Comparison of ENCODE assay signal across 16 cellular contexts in the genomic region with DNA sequence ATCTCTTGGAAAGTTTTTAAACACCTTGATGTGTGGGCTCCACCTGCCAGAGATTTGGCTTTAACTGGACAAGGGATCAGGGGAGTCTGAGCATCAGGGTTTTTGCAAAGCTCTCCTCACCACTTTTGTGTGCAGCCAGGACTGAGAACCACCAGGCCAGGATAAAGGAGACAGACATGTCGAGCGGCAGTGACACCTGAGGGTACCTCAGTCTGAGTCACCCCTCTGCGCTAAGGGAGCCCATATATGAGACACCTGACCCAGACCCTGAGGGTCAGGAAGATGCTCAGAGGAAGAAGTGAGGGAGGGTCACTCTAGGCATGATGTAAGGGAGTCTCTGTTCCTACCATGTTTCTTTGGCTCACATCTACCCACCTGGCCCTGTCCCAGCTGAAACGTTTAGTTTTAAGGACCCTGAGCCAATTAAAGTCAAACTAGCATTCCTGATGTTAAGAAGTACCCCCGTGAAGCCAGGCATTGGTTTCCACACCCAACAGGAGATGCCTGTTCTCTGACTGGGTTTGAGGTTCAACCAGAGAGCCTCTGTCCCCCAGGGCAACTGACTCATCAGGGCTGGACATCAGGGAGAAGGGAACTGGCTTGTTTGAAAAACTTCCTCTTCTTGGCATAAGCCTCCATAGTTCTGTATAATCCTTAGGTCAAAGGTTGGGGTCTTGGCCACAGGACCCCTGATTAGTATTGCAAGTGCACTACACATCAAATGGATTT.
DNase-seq lines count a peak whose midpoint lies in the region; ATAC-seq, FAIRE-seq and TF ChIP-seq lines count a peak whose summit lies in the region.
"Had no signal": no experiment of that assay in that cellular context is flagged by ENCODE, and none has a peak within 500 bp of the region (broad histone marks: within the 10 kb centered on the region; RNA-seq: fewer than 3 reads in every experiment).

No MANE protein-coding gene starts in this region.

- intact Hi-C loops in HepG2 (cut with micrococcal nuclease; ENCODE audit: unreplicated experiment) (no loop called here), psoas muscle (cut with DNase I) (loop anchor here in 1 of 2 donors (1.0 kb wide), 1 partner anchor 19 kb away; no protein-coding TSS in a partner anchor)

- POLR2A ChIA-PET in HepG2 (lab: Yijun Ruan, JAX): no interaction called here

- no peak overlapping the region for H3K9ac ChIP-seq in HepG2 (ENCODE audit: insufficient read depth, low read depth, low read length)
- H3K9ac ChIP-seq: BLaER1 treated with 17β-estradiol and CSF1 and Interleukin-3, amounts not matched to agents 10 nM and 100 nM had no signal

- TF ChIP-seq POLR2A in HepG2 (IDR thresholded peaks at IDR 0.05; ENCODE audit: insufficient read depth in 1 of 2, low read depth in 2 of 2, low read length in 2 of 2): no peak

- H3K4me3 ChIP-seq in cardiac fibroblast (replicated peaks in 1 of 2; ENCODE audit: low read depth in 2 of 2, low read length in 2 of 2): no peak overlapping the region
- H3K4me3 ChIP-seq in HepG2 (replicated peaks in 1 of 3; ENCODE audit: insufficient read depth in 1 of 3, low read depth in 2 of 3, low read length in 3 of 3): no peak overlapping the region
- H3K4me3 ChIP-seq in psoas muscle: no peak overlapping the region
- H3K4me3 ChIP-seq: BLaER1 treated with 17β-estradiol and CSF1 and Interleukin-3, amounts not matched to agents 10 nM and 100 nM; coronary artery; GM23338; heart right ventricle; lung had no signal

- peaks cover 50% of the 10 kb centered on the region for H3K4me1 ChIP-seq in HepG2 (ENCODE audit: insufficient read depth, low read length)
- no peaks in the 10 kb centered on the region for H3K4me1 ChIP-seq in psoas muscle

- no peaks in the 10 kb centered on the region for H3K9me3 ChIP-seq in HepG2 (ENCODE audit: low read length)
- H3K9me3 ChIP-seq in psoas muscle: no peaks in the 10 kb centered on the region
- H3K9me3 ChIP-seq: BLaER1 treated with 17β-estradiol and CSF1 and Interleukin-3, amounts not matched to agents 10 nM and 100 nM; heart right ventricle had no signal

- H2AFZ ChIP-seq in HepG2 (ENCODE audit: low read length): no peak overlapping the region
- H2AFZ ChIP-seq: GM23338 had no signal

- DNase-seq in CD1c-positive myeloid dendritic cell (ENCODE audit: extremely low spot score): peak; percentile 18
- peak; percentile 94 for DNase-seq in NCI-H226
- peak; percentile 67 to 91 for DNase-seq in cardiac fibroblast (ENCODE audit: low read depth in 2 of 2)
- no peak for DNase-seq in HepG2 (ENCODE audit: low spot score)
- no peak for DNase-seq in GM13976 (ENCODE audit: low spot score)
- no peak for DNase-seq in left lobe of liver (ENCODE audit: low spot score)
- DNase-seq in HT-29 (ENCODE audit: low spot score): no peak
- no peak for DNase-seq in psoas muscle
- DNase-seq: activated CD4-positive, alpha-beta T cell treated with anti-CD3 and anti-CD28 coated beads, Interleukin-2, amount 50 U/mL, for 48 hours; activated naive CD4-positive, alpha-beta T cell; heart right ventricle; NCI-H187 treated with DMSO at 0.1 percent for 48 hours had no signal

- FAIRE-seq in HepG2 (lab: Jason Lieb, UNC): no peak

- CTCF ChIA-PET in HepG2 (lab: Yijun Ruan, JAX; ENCODE audit: low intra/inter-chr PET ratio, low total read pairs): no interaction called here

- no peaks in the 10 kb centered on the region for H4K20me1 ChIP-seq in HepG2 (ENCODE audit: insufficient read depth, low read length)
- H4K20me1 ChIP-seq: BLaER1 treated with 17β-estradiol and CSF1 and Interleukin-3, amounts not matched to agents 10 nM and 100 nM had no signal

- 77% methylated on average over 4 of the region's 5 CpGs for WGBS in HepG2 (ENCODE audit: low lambda C conversion rate)
- 65 to 73% (median 71%) methylated on average over 5 of the region's 5 CpGs for WGBS in psoas muscle, 3 donors

- TF ChIP-seq CTCF in cardiac fibroblast (IDR thresholded peaks at IDR 0.05; ENCODE audit: low read depth, low read length) (no peak), HepG2 (CRISPR knock-in tag; IDR thresholded peaks at IDR 0.05) (no peak), GM13976 (IDR thresholded peaks at IDR 0.05; ENCODE audit: borderline replicate concordance, control extremely low read depth, extremely low read depth, insufficient read depth, missing control alignments) (no peak), psoas muscle (IDR thresholded peaks at IDR 0.05) (no peak)

- H3K36me3 ChIP-seq in HepG2 (replicated peaks in 1 of 2; ENCODE audit: control insufficient read depth in 1 of 2, insufficient read depth in 2 of 2, low read length in 2 of 2) (no peaks in the 10 kb centered on the region), psoas muscle (ENCODE audit: insufficient read depth in 1 of 2, low read depth in 1 of 2) (no peaks in the 10 kb centered on the region)
- H3K36me3 ChIP-seq: BLaER1 treated with 17β-estradiol and CSF1 and Interleukin-3, amounts not matched to agents 10 nM and 100 nM; heart right ventricle had no signal

- BruUV-seq in HepG2 (replicated peaks; lab: Mats Ljungman, UMichigan): no TSS peak

- no peak for TF ChIP-seq EP300 in HepG2 (IDR thresholded peaks at IDR 0.05; ENCODE audit: low read depth in 2 of 2, low read length in 2 of 2)
- TF ChIP-seq EP300 in HepG2 (CRISPR knock-in tag; IDR thresholded peaks at IDR 0.05; ENCODE audit: borderline replicate concordance): no peak

- TF ChIP-seq RAD21 in HepG2 (CRISPR knock-in tag; IDR thresholded peaks at IDR 0.05): no peak

- no peak overlapping the region for H3K27ac ChIP-seq in HepG2 (ENCODE audit: extremely low read length, insufficient read depth, low read length)
- H3K27ac ChIP-seq in psoas muscle: no peak overlapping the region
- H3K27ac ChIP-seq: BLaER1 treated with 17β-estradiol and CSF1 and Interleukin-3, amounts not matched to agents 10 nM and 100 nM; coronary artery; heart right ventricle had no signal

- H3K4me2 ChIP-seq in HepG2 (ENCODE audit: low read depth, low read length): no peak overlapping the region
- H3K4me2 ChIP-seq: GM23338 had no signal

- ATAC-seq in HepG2: peak; percentile 16; the same call in 2 of the 3 replicates
- ATAC-seq in left lobe of liver: no peak
- no peak for ATAC-seq in psoas muscle
- ATAC-seq: GM23338 had no signal

- no peaks in the 10 kb centered on the region for H3K27me3 ChIP-seq in HepG2 (ENCODE audit: control insufficient read depth in 1 of 2, insufficient read depth in 2 of 2, low read length in 2 of 2)
- H3K27me3 ChIP-seq in psoas muscle (ENCODE audit: insufficient read depth in 3 of 3, low read length in 2 of 3): no peaks in the 10 kb centered on the region
- H3K27me3 ChIP-seq: BLaER1 treated with 17β-estradiol and CSF1 and Interleukin-3, amounts not matched to agents 10 nM and 100 nM; heart right ventricle had no signal

- H3K79me2 ChIP-seq in HepG2 (ENCODE audit: insufficient read depth, low read length): no peaks in the 10 kb centered on the region

- in situ Hi-C loops in HepG2 (cut with HindIII; ENCODE audit: extremely low pct_ligation_motif_present, low pct_unique_long_range_greater_than_20kb) (no loop called here), GM13976 (cut with MboI; ENCODE audit: low sequenced_read_pairs, unreplicated experiment) (no loop called here)

TF ChIP-seq in HepG2, 621 proteins besides CTCF, POLR2A, EP300 and RAD21:
- TF ChIP-seq, protein P1, sequence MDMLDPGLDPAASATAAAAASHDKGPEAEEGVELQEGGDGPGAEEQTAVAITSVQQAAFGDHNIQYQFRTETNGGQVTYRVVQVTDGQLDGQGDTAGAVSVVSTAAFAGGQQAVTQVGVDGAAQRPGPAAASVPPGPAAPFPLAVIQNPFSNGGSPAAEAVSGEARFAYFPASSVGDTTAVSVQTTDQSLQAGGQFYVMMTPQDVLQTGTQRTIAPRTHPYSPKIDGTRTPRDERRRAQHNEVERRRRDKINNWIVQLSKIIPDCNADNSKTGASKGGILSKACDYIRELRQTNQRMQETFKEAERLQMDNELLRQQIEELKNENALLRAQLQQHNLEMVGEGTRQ (IDR thresholded peaks at IDR 0.05; ENCODE audit: low read depth, low read length): no peak
- TF ChIP-seq, protein P1 (CRISPR knock-in tag; IDR thresholded peaks at IDR 0.05; ENCODE audit: borderline replicate concordance): no peak
- no peak for TF ChIP-seq SMAD3 (CRISPR knock-in tag; IDR thresholded peaks at IDR 0.05)
- TF ChIP-seq, protein P2, sequence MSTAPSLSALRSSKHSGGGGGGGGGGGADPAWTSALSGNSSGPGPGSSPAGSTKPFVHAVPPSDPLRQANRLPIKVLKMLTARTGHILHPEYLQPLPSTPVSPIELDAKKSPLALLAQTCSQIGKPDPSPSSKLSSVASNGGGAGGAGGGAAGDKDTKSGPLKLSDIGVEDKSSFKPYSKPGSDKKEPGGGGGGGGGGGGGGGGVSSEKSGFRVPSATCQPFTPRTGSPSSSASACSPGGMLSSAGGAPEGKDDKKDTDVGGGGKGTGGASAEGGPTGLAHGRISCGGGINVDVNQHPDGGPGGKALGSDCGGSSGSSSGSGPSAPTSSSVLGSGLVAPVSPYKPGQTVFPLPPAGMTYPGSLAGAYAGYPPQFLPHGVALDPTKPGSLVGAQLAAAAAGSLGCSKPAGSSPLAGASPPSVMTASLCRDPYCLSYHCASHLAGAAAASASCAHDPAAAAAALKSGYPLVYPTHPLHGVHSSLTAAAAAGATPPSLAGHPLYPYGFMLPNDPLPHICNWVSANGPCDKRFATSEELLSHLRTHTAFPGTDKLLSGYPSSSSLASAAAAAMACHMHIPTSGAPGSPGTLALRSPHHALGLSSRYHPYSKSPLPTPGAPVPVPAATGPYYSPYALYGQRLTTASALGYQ (CRISPR knock-in tag; IDR thresholded peaks at IDR 0.05): no peak
- TF ChIP-seq ZNF589 (CRISPR knock-in tag; conservative IDR thresholded peaks at IDR 0.05): no peak
- TF ChIP-seq, protein P3, sequence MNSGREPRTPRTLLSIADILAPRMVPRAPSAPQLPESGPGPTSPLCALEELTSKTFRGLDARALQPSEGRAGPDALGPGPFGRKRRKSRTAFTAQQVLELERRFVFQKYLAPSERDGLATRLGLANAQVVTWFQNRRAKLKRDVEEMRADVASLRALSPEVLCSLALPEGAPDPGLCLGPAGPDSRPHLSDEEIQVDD (CRISPR knock-in tag; IDR thresholded peaks at IDR 0.05; ENCODE audit: borderline replicate concordance): no peak
- no peak for TF ChIP-seq FOXJ3 (CRISPR knock-in tag; IDR thresholded peaks at IDR 0.05; ENCODE audit: borderline replicate concordance)
- TF ChIP-seq U2AF1 (optimal IDR thresholded peaks at IDR 0.05; ENCODE audit: low read depth, low read length): no peak
- no peak for TF ChIP-seq ZNF749 (CRISPR knock-in tag; IDR thresholded peaks at IDR 0.05; ENCODE audit: borderline replicate concordance)
- no peak for TF ChIP-seq SAFB2 (CRISPR knock-in tag; IDR thresholded peaks at IDR 0.05; ENCODE audit: borderline replicate concordance, low read depth)
TF ChIP-seq in HepG2: peak in this region for 0.

Comparison
In these comparisons a context has a peak if more than half of its experiments do, and no peak if none do; other contexts are left out.
1. DNase-seq: peak in CD1c-positive myeloid dendritic cell (single experiment), NCI-H226 (single experiment) and cardiac fibroblast (2 of 2); none in HepG2 (single experiment), GM13976 (single experiment), left lobe of liver (single experiment), HT-29 (single experiment) and psoas muscle (0 of 2).